In genomic region chr22:32999039-32999861, GRCh38 we compare ENCODE assay signal across 16 cellular contexts. TPM values are rescaled to one million over a fixed set of nuclear protein-coding genes. Genes with fewer than 3 reads are reported as not detected.
"Had no signal": no experiment of that assay in that cellular context is flagged by ENCODE, and none has a peak within 500 bp of the region (broad histone marks: within the 10 kb centered on the region; RNA-seq: fewer than 3 reads in every experiment).

No MANE protein-coding gene starts in this region.

- ATAC-seq: activated T-helper 17 cell treated with anti-CD3 and anti-CD28 coated beads, Interleukin-2, amount 50 U/mL, for 72 hours; effector memory CD8-positive, alpha-beta T cell; stimulated activated naive CD8-positive, alpha-beta T cell treated with anti-CD3 and anti-CD28 coated beads, Interleukin-15, amount 100 ng/mL, for 72 hours; T-cell; upper lobe of right lung had no signal

- H3K9me3 ChIP-seq: upper lobe of right lung had no signal

- H3K4me3 ChIP-seq: upper lobe of right lung had no signal

- H3K27ac ChIP-seq: upper lobe of right lung had no signal

- H3K36me3 ChIP-seq: upper lobe of right lung had no signal

- DNase-seq: activated CD4-positive, alpha-beta T cell treated with anti-CD3 and anti-CD28 coated beads, Interleukin-2, amount 10 ng/mL, durations not matched to agents 7 days and 5 days; activated CD8-positive, alpha-beta memory T cell treated with anti-CD3 and anti-CD28 coated beads for 24 hours; activated naive CD4-positive, alpha-beta T cell treated with Interleukin-2 at 50 U/mL for 16 hours; aorta; effector memory CD8-positive, alpha-beta T cell; hippocampal formation; stimulated activated CD4-positive, alpha-beta T cell treated with anti-CD3 and anti-CD28 coated beads, Interleukin-1b, Interleukin-23, amount 100 ng/mL, for 48 hours; stimulated activated naive CD8-positive, alpha-beta T cell treated with anti-CD3 and anti-CD28 coated beads, Interleukin-15, amount 100 ng/mL, for 72 hours; T-cell; T-helper 9 cell; upper lobe of right lung had no signal

- H3K27me3 ChIP-seq: upper lobe of right lung had no signal

RNA-seq across cellular contexts. Expression of gene SYN3, which starts 58.9 kb away (rescaled TPM):
- total RNA-seq: activated CD4-positive, alpha-beta T cell treated with anti-CD3 and anti-CD28 coated beads, Interleukin-2, amount 10 ng/mL, durations not matched to agents 7 days and 5 days; activated T-helper 17 cell treated with anti-CD3 and anti-CD28 coated beads, Interleukin-2, amount 50 U/mL, for 72 hours; epithelial cell of proximal tubule; kidney epithelial cell; osteoblast; pulmonary artery endothelial cell had no signal
